In genomic region chr3:58384381-58385090, GRCh38 we compare ENCODE assay signal across 12 cellular contexts. TPM values are rescaled to one million over a fixed set of nuclear protein-coding genes. Genes with fewer than 3 reads are reported as not detected.
A peak's percentile ranks its signal among the peaks of the same experiment; 100 is the strongest.
DNase-seq lines count a peak whose midpoint lies in the region; ATAC-seq and TF ChIP-seq lines count a peak whose summit lies in the region.
"Had no signal": no experiment of that assay in that cellular context is flagged by ENCODE, and none has a peak within 500 bp of the region (broad histone marks: within the 10 kb centered on the region; RNA-seq: fewer than 3 reads in every experiment).

No MANE protein-coding gene starts in this region.

- H3K9me3 Mint-ChIP-seq in progenitor cell of endocrine pancreas (ENCODE audit: low read depth) = no peaks in the 10 kb centered on the region
- H3K9me3 Mint-ChIP-seq: activated naive CD8-positive, alpha-beta T cell treated with anti-CD3 and anti-CD28 coated beads for 36 hours had no signal

- H3K27me3 ChIP-seq in colonic mucosa = no peaks in the 10 kb centered on the region

- H3K36me3 ChIP-seq in colonic mucosa = no peaks in the 10 kb centered on the region

- intact Hi-C loops in colonic mucosa (cut with DNase I) = no loop called here

- TF ChIP-seq CTCF in RWPE1 (conservative IDR thresholded peaks at IDR 0.05; ENCODE audit: low read depth) = no peak
- no peak for TF ChIP-seq CTCF in colonic mucosa (IDR thresholded peaks at IDR 0.05)
- no peak for TF ChIP-seq CTCF in progenitor cell of endocrine pancreas (IDR thresholded peaks at IDR 0.05; ENCODE audit: unreplicated experiment)

- H3K27me3 Mint-ChIP-seq in progenitor cell of endocrine pancreas = no peaks in the 10 kb centered on the region
- H3K27me3 Mint-ChIP-seq: activated naive CD8-positive, alpha-beta T cell treated with anti-CD3 and anti-CD28 coated beads for 36 hours had no signal

- H3K4me1 ChIP-seq in colonic mucosa = no peaks in the 10 kb centered on the region

- no peak overlapping the region for H3K4me3 ChIP-seq in colonic mucosa

- DNase-seq in GM03348 (ENCODE audit: low spot score) (peak; percentile 18), RWPE1 (ENCODE audit: low spot score) (no peak), colonic mucosa (no peak), progenitor cell of endocrine pancreas (ENCODE audit: low spot score, unreplicated experiment) (no peak), T1000 (lab: John Stamatoyannopoulos, UW) (no peak), DMS79 treated with DMSO at 0.1 percent for 48 hours (lab: John Stamatoyannopoulos, UW) (no peak), NCI-H1694 (lab: John Stamatoyannopoulos, UW) (no peak)
- DNase-seq: activated naive CD8-positive, alpha-beta T cell treated with anti-CD3 and anti-CD28 coated beads for 36 hours; effector memory CD4-positive, alpha-beta T cell; NCI-H345 had no signal

- no peak overlapping the region for H3K4me3 Mint-ChIP-seq in progenitor cell of endocrine pancreas (ENCODE audit: low read depth)
- H3K4me3 Mint-ChIP-seq: activated naive CD8-positive, alpha-beta T cell treated with anti-CD3 and anti-CD28 coated beads for 36 hours had no signal

- H3K9me3 ChIP-seq in colonic mucosa = no peaks in the 10 kb centered on the region

- peak overlapping the region; percentile 72 for H3K27ac ChIP-seq in RWPE1
- peak overlapping the region; percentile 1 for H3K27ac ChIP-seq in colonic mucosa

- H3K36me3 Mint-ChIP-seq in progenitor cell of endocrine pancreas (ENCODE audit: insufficient read depth) = no peaks in the 10 kb centered on the region

- TF ChIP-seq POLR2A in GM18505 (IDR thresholded peaks at IDR 0.05; ENCODE audit: borderline replicate concordance, extremely low read depth, insufficient read depth, insufficient read length) = no peak

- POLR2A ChIA-PET in RWPE1 (lab: Yijun Ruan, JAX; ENCODE audit: low non-redundant PET) = no interaction called here

- peaks cover 7% of the 10 kb centered on the region for H3K4me1 Mint-ChIP-seq in progenitor cell of endocrine pancreas (ENCODE audit: low read depth)
- H3K4me1 Mint-ChIP-seq: activated naive CD8-positive, alpha-beta T cell treated with anti-CD3 and anti-CD28 coated beads for 36 hours had no signal

- no peak overlapping the region for H3K9ac ChIP-seq in colonic mucosa (ENCODE audit: low read depth in 2 of 2, low read length in 2 of 2)

- CTCF ChIA-PET in RWPE1 (lab: Yijun Ruan, JAX) = no interaction called here

- ATAC-seq in GM18505 (IDR thresholded peaks at IDR 0.05; ENCODE audit: unreplicated experiment) = no peak
- ATAC-seq: left lobe of liver had no signal

- H3K27ac Mint-ChIP-seq in progenitor cell of endocrine pancreas = peak overlapping the region; percentile 6
- H3K27ac Mint-ChIP-seq: activated naive CD8-positive, alpha-beta T cell treated with anti-CD3 and anti-CD28 coated beads for 36 hours had no signal

RNA-seq across cellular contexts. Expression of gene PDHB, which starts 49.1 kb away (rescaled TPM):
- total RNA-seq in colonic mucosa (10 to 100 TPM; 66.9 to 87.4 TPM), progenitor cell of endocrine pancreas (73.4 and 76.4 TPM in 2 replicates)

RNA-seq across cellular contexts. Expression of gene PXK, which starts 51.8 kb away (rescaled TPM):
- total RNA-seq in colonic mucosa (10 to 100 TPM in 1 of 2 donors, 1 to 10 TPM in 1; 9.3 to 11.4 TPM), progenitor cell of endocrine pancreas (11.7 and 12.5 TPM in 2 replicates)
